In genomic region chr7:19442016-19442785, GRCh38 we compare ENCODE assay signal across 8 cellular contexts.
DNase-seq lines count a peak whose midpoint lies in the region; ATAC-seq and TF ChIP-seq lines count a peak whose summit lies in the region.

No MANE protein-coding gene starts in this region.

- H3K4me1 Mint-ChIP-seq in T-helper 2 cell treated with Interferon-gamma antibody and Interleukin-4, amounts not matched to agents 5 μg/mL and 100 μg/mL, for 36 hours (ENCODE audit: low read depth): no peaks in the 10 kb centered on the region

- ATAC-seq in HG03103 (IDR thresholded peaks at IDR 0.05; ENCODE audit: low read depth, unreplicated experiment) (peak; percentile 63), Panc1 (peak; percentile 80), HG02642 (IDR thresholded peaks at IDR 0.05; ENCODE audit: poor library complexity, unreplicated experiment) (no peak), Right ventricle myocardium superior (ENCODE audit: poor library complexity) (no peak)

- no peak overlapping the region for H3K27ac Mint-ChIP-seq in T-helper 2 cell treated with Interferon-gamma antibody and Interleukin-4, amounts not matched to agents 5 μg/mL and 100 μg/mL, for 36 hours

- peak overlapping the region; percentile 1; the same call in 1 of the 2 replicates for H3K27ac ChIP-seq in Panc1 (ENCODE audit: low read length)

- H3K27me3 Mint-ChIP-seq in T-helper 2 cell treated with Interferon-gamma antibody and Interleukin-4, amounts not matched to agents 5 μg/mL and 100 μg/mL, for 36 hours (ENCODE audit: low read depth): no peaks in the 10 kb centered on the region

- TF ChIP-seq CTCF in Panc1 (IDR thresholded peaks at IDR 0.05): peak; percentile 70

- H3K4me1 ChIP-seq in Panc1 (ENCODE audit: control insufficient read depth, insufficient read depth, low read length): no peaks in the 10 kb centered on the region

- in situ Hi-C loops in Panc1 (cut with HindIII; ENCODE audit: low pct_unique_long_range_greater_than_20kb, low sequenced_read_pairs): no loop called here

- no peak overlapping the region for H3K4me3 ChIP-seq in Panc1 (ENCODE audit: low read depth in 2 of 2, low read length in 2 of 2)

- H3K27me3 ChIP-seq in Panc1 (ENCODE audit: control insufficient read depth, insufficient read depth, low read length): no peaks in the 10 kb centered on the region

- no peaks in the 10 kb centered on the region for H3K36me3 ChIP-seq in Panc1 (ENCODE audit: control insufficient read depth, insufficient read depth, low read length)

- CTCF ChIA-PET in Panc1 (lab: Charles Lee): no interaction called here

- POLR2A ChIA-PET in Panc1 (lab: Charles Lee): no interaction called here

- BruUV-seq in Panc1 (replicated peaks; lab: Mats Ljungman, UMichigan): no TSS peak

- DNase-seq in COR-L47 (lab: John Stamatoyannopoulos, UW) (peak; percentile 25), Panc1 (ENCODE audit: low read depth, low spot score) (peak; percentile 15), globus pallidus (ENCODE audit: low spot score) (peak; percentile 6), Right ventricle myocardium superior (no peak), cortex of kidney (lab: John Stamatoyannopoulos, UW) (no peak)
- no peak for DNase-seq in T-helper 2 cell treated with Interferon-gamma antibody and Interleukin-4, amounts not matched to agents 5 μg/mL and 100 μg/mL, for 36 hours (ENCODE audit: low spot score)

- no peaks in the 10 kb centered on the region for H3K9me3 Mint-ChIP-seq in T-helper 2 cell treated with Interferon-gamma antibody and Interleukin-4, amounts not matched to agents 5 μg/mL and 100 μg/mL, for 36 hours

- no peak overlapping the region for H3K4me3 Mint-ChIP-seq in T-helper 2 cell treated with Interferon-gamma antibody and Interleukin-4, amounts not matched to agents 5 μg/mL and 100 μg/mL, for 36 hours

- intact Hi-C loops in Panc1 (cut with micrococcal nuclease; ENCODE audit: unreplicated experiment) (no loop called here), Right ventricle myocardium superior (cut with DNase I) (no loop called here)

- no peaks in the 10 kb centered on the region for H3K36me3 Mint-ChIP-seq in T-helper 2 cell treated with Interferon-gamma antibody and Interleukin-4, amounts not matched to agents 5 μg/mL and 100 μg/mL, for 36 hours (ENCODE audit: low read depth)

- peaks cover 5% of the 10 kb centered on the region; the same call in 1 of the 2 replicates for H3K9me3 ChIP-seq in Panc1 (ENCODE audit: control insufficient read depth, insufficient read depth, low read depth, low read length)

Comparison
In these comparisons a context has a peak if more than half of its experiments do, and no peak if none do; other contexts are left out.
1. DNase-seq: peak in COR-L47 (single experiment), Panc1 (single experiment) and globus pallidus (single experiment); none in Right ventricle myocardium superior (single experiment), cortex of kidney (single experiment) and T-helper 2 cell treated with Interferon-gamma antibody and Interleukin-4, amounts not matched to agents 5 μg/mL and 100 μg/mL, for 36 hours (single experiment).
2. ATAC-seq: peak in HG03103 (single experiment) and Panc1 (single experiment); none in HG02642 (single experiment) and Right ventricle myocardium superior (single experiment).